Comparison of ENCODE assay signal across 1 cellular context in the genomic region with DNA sequence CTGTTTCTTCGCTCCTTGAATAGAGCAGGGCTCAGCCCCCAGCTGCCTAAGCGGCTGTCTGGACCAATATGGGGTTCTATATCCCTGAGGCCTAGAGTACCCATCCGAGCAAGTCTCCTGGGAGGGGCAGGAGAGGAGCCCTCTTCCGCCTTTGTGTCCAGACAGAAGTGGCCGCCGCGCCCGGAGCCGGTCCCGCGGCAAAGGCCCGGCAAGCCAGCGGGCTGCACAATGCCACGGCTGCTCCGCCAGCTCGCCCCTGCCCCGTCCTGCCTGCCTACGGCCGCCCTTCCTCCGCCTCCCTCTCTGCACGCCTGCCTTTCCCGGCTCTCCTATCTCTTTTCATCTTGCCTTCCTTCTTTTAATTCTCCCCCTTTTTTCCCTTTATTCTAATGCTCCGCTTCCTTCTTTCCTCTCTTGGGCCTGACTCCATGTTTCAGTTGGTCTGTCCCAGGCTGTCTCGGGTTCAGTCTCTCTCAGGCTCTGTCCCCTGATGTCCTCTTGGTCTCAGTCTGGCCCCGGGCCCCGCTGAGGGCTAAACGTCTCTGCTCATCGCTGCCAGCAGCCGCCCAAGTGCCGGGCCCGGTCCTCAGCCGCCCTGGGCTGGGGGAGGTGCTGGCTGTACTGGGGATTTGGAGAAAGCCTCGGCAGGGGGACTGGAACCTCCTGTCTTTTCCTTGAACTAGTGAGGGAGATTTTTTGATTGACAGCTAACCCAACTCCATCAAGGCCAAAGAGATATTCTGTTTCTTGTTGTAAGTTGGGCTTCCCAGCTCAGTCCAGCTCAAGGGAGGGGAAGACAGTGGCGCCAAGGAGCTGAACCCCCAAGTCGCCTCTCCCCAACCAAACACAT.
A peak's percentile ranks its signal among the peaks of the same experiment; 100 is the strongest.
TF ChIP-seq lines count a peak whose summit lies in the region.

No MANE protein-coding gene starts in this region.

TF ChIP-seq in neural cell, 6 proteins besides CTCF, POLR2A, EP300 and RAD21:
- TF ChIP-seq EZH2 (IDR thresholded peaks at IDR 0.05; ENCODE audit: borderline replicate concordance, insufficient read depth, low read length, poor library complexity, severe bottlenecking): peak; percentile 30
- TF ChIP-seq POLR2AphosphoS5 (IDR thresholded peaks at IDR 0.05): no peak
